15 cellular contexts compared by ENCODE assay signal in the genomic region with DNA sequence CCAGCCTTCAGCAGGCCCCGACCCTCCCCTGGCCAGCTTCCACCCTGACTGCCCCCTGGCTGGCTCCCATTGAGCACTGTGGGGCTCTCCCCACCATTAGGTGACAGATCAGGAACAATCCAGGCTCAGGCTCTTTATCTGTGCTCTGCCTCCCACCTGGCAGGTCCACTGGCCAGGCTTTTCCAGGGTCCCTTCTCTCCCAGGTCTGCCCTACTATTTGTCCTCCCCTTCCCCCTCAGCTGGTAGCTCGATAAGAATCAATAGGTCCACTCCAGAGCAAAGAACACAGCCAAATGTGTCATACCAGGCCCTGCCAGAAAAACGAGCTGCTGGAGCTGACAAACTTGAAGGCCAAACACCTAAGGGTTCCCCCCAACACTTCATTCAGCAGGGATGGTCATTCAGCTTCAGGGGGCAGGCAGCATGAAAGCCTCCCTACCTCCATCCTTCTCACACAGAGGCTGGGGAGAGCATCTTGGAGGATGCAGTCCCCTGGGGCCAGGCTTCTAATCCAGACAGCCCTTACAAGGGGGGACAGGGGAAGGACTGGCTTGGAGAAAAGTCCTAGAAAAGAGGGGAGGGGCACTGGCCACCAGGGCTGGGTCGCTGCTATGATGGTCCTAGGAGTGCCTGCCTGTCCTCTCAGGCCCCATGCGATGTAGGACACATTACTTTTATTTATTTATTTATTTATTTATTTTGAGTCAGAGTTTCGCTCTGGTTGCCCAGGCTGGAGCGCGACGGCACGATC. TPM values are rescaled to one million over a fixed set of nuclear protein-coding genes. Genes with fewer than 3 reads are reported as not detected.
DNase-seq lines count a peak whose midpoint lies in the region; ATAC-seq and TF ChIP-seq lines count a peak whose summit lies in the region.
"Had no signal": no experiment of that assay in that cellular context is flagged by ENCODE, and none has a peak within 500 bp of the region (broad histone marks: within the 10 kb centered on the region; RNA-seq: fewer than 3 reads in every experiment).

No MANE protein-coding gene starts in this region.

- peak overlapping the region; percentile 99 for H3K27ac Mint-ChIP-seq in mesothelial cell of epicardium

- no peaks in the 10 kb centered on the region for H4K20me1 ChIP-seq in mammary epithelial cell (ENCODE audit: insufficient read depth, low read length)

- no peak overlapping the region for H3K4me3 ChIP-seq in A673 (ENCODE audit: low read depth, low read length, poor library complexity, severe bottlenecking)
- no peak overlapping the region for H3K4me3 ChIP-seq in mammary epithelial cell (replicated peaks in 1 of 3; ENCODE audit: insufficient read depth in 1 of 3, low read depth in 2 of 3, low read length in 3 of 3)
- H3K4me3 ChIP-seq: colonic mucosa, skin epidermis, transverse colon had no signal

- TF ChIP-seq CTCF in A673 (conservative IDR thresholded peaks at IDR 0.05; ENCODE audit: low read depth, low read length) (no peak), mammary epithelial cell (conservative IDR thresholded peaks at IDR 0.05 in 1 of 2, IDR thresholded peaks at IDR 0.05 in 1 of 2; ENCODE audit: extremely low read depth in 1 of 2, insufficient read depth in 1 of 2, low read depth in 1 of 2, low read length in 2 of 2) (no peak), mesothelial cell of epicardium (IDR thresholded peaks at IDR 0.05; ENCODE audit: unreplicated experiment) (no peak)

- H3K27ac ChIP-seq in A673 (ENCODE audit: low read depth, low read length, poor library complexity, severe bottlenecking): peak overlapping the region; percentile 91
- H3K27ac ChIP-seq in mammary epithelial cell (ENCODE audit: insufficient read depth, low read depth, low read length): no peak overlapping the region
- H3K27ac ChIP-seq: colonic mucosa, KMS-11, skin epidermis had no signal

- peaks cover 34% of the 10 kb centered on the region for H3K79me2 ChIP-seq in mammary epithelial cell (ENCODE audit: insufficient read depth, low read length)

- WGBS in mammary epithelial cell (ENCODE audit: low coverage, missing lambda C conversion rate): 60% methylated on average over 3 of the region's 10 CpGs

- dilution Hi-C loops in mammary epithelial cell (cut with HindIII; ENCODE audit: low sequenced_read_pairs): no loop called here

- H2AFZ ChIP-seq in mammary epithelial cell (ENCODE audit: low read depth, low read length): no peak overlapping the region

- H3K9me3 ChIP-seq in A673 (ENCODE audit: low read depth, low read length, poor library complexity, severe bottlenecking) (no peaks in the 10 kb centered on the region), mammary epithelial cell (replicated peaks; ENCODE audit: insufficient read depth, low read length) (no peaks in the 10 kb centered on the region)
- H3K9me3 ChIP-seq: colonic mucosa, transverse colon had no signal

- in situ Hi-C loops in mammary epithelial cell (cut with MboI; ENCODE audit: low sequenced_read_pairs in 2 of 2): no loop called here

- peaks cover 7% of the 10 kb centered on the region for H3K36me3 ChIP-seq in A673 (ENCODE audit: insufficient read depth, low read length, poor library complexity, severe bottlenecking)
- peaks cover 13% of the 10 kb centered on the region for H3K36me3 ChIP-seq in mammary epithelial cell (ENCODE audit: insufficient read depth, low read length)
- H3K36me3 ChIP-seq: transverse colon had no signal

- CTCF ChIA-PET in A673 (lab: Charles Lee) (interaction anchor here (0.5 to 0.6 kb wide), 2 partner anchors 32 to 326 kb away, joined by 3 read pairs; no protein-coding TSS in a partner anchor), mammary epithelial cell (lab: Charles Lee; ENCODE audit: low non-redundant PET) (no interaction called here)

- no peak for DNase-seq in A673 (ENCODE audit: low spot score)
- DNase-seq in M059J (ENCODE audit: low read depth): peak; percentile 61
- DNase-seq in mammary epithelial cell: no peak
- DNase-seq in mesothelial cell of epicardium (ENCODE audit: low spot score in 2 of 2, unreplicated experiment in 2 of 2): no peak
- DNase-seq in NCI-H1105 (lab: John Stamatoyannopoulos, UW): no peak
- DNase-seq in SIG-M5 (lab: John Stamatoyannopoulos, UW): no peak
- DNase-seq in sciatic nerve (ENCODE audit: low spot score): no peak
- DNase-seq: activated naive CD4-positive, alpha-beta T cell; colonic mucosa; DND-41; naive thymus-derived CD4-positive, alpha-beta T cell; transverse colon had no signal

- POLR2A ChIA-PET in A673 (lab: Charles Lee; ENCODE audit: low non-redundant PET): no interaction called here

- peak overlapping the region; percentile 88 for H3K4me3 Mint-ChIP-seq in mesothelial cell of epicardium

- BruUV-seq in A673 (replicated peaks; lab: Mats Ljungman, UMichigan) (no TSS peak), mammary epithelial cell (replicated peaks; lab: Mats Ljungman, UMichigan) (no TSS peak)

- H3K27me3 ChIP-seq in A673 (replicated peaks; ENCODE audit: insufficient read depth, low read depth, low read length, poor library complexity) (no peaks in the 10 kb centered on the region), mammary epithelial cell (ENCODE audit: insufficient read depth, low read length) (no peaks in the 10 kb centered on the region)
- H3K27me3 ChIP-seq: colonic mucosa, transverse colon had no signal

- intact Hi-C loops in A673 (cut with micrococcal nuclease; ENCODE audit: unreplicated experiment): loop anchor here (5.0 kb wide), 1 partner anchor 60 kb away; a partner anchor contains a TSS
- intact Hi-C loops in mammary epithelial cell (cut with micrococcal nuclease): no loop called here
- intact Hi-C loops in sciatic nerve (cut with DNase I): no loop called here

- peaks cover 50% of the 10 kb centered on the region for H3K4me1 ChIP-seq in A673 (ENCODE audit: insufficient read depth, low read length, poor library complexity, severe bottlenecking)
- peaks cover 33% of the 10 kb centered on the region for H3K4me1 ChIP-seq in mammary epithelial cell (ENCODE audit: insufficient read depth, low read length)
- H3K4me1 ChIP-seq: colonic mucosa had no signal

- ATAC-seq in HG02798 (IDR thresholded peaks at IDR 0.05; ENCODE audit: poor library complexity, unreplicated experiment) (no peak), sciatic nerve (no peak)
- ATAC-seq: naive thymus-derived CD4-positive, alpha-beta T cell had no signal

- peak overlapping the region; percentile 10 for H3K4me2 ChIP-seq in mammary epithelial cell (ENCODE audit: insufficient read depth, low read depth, low read length)
- H3K4me2 ChIP-seq: KMS-11 had no signal

- no peak overlapping the region for H3K9ac ChIP-seq in mammary epithelial cell (ENCODE audit: insufficient read depth, low read length)
- H3K9ac ChIP-seq: KMS-11 had no signal

- peaks cover 88% of the 10 kb centered on the region for H3K4me1 Mint-ChIP-seq in mesothelial cell of epicardium

- no peaks in the 10 kb centered on the region for H3K27me3 Mint-ChIP-seq in mesothelial cell of epicardium (ENCODE audit: low read depth)

- peaks cover 19% of the 10 kb centered on the region for H3K36me3 Mint-ChIP-seq in mesothelial cell of epicardium

- no peaks in the 10 kb centered on the region for H3K9me3 Mint-ChIP-seq in mesothelial cell of epicardium
- H3K9me3 Mint-ChIP-seq: naive thymus-derived CD4-positive, alpha-beta T cell had no signal

RNA-seq across cellular contexts. Expression of a gene that starts 1.9 kb away (rescaled TPM):
- total RNA-seq in A673 (2021) (179 and 209 TPM in 2 replicates), mammary epithelial cell (100 to 1,000 TPM; 175 to 187 TPM), mesothelial cell of epicardium (714 to 762 TPM (median 725 TPM) in 3 replicates), sciatic nerve (8.8 TPM)
- 643 and 924 TPM in 2 replicates for total RNA-seq in M059J (2014; rRNA removed; shearing (Covaris generic))
- 380 TPM for polyA plus RNA-seq in mammary epithelial cell
- 709 TPM for polyA minus RNA-seq in mammary epithelial cell

RNA-seq across cellular contexts. Expression of a gene that starts 42.1 kb away (rescaled TPM):
- total RNA-seq in A673 (2021) (15.4 and 16.2 TPM in 2 replicates), mammary epithelial cell (100 to 1,000 TPM in 1 of 2 donors, 10 to 100 TPM in 1; 97.0 to 397 TPM), mesothelial cell of epicardium (1,131 to 1,194 TPM (median 1,142 TPM) in 3 replicates), sciatic nerve (9.6 TPM)
- 38.8 and 54.8 TPM in 2 replicates for total RNA-seq in M059J (2014; rRNA removed; shearing (Covaris generic))
- 391 TPM for polyA plus RNA-seq in mammary epithelial cell
- 365 TPM for polyA minus RNA-seq in mammary epithelial cell

RNA-seq across cellular contexts. Expression of a gene that starts 59.3 kb away (rescaled TPM):
- total RNA-seq in A673 (2021) (393 and 400 TPM in 2 replicates), mammary epithelial cell (100 to 1,000 TPM; 350 to 850 TPM), mesothelial cell of epicardium (544 to 576 TPM (median 554 TPM) in 3 replicates), sciatic nerve (522 TPM)
- total RNA-seq in M059J (2014; rRNA removed; shearing (Covaris generic)): 248 and 279 TPM in 2 replicates
- polyA plus RNA-seq in mammary epithelial cell: 312 TPM
- 610 TPM for polyA minus RNA-seq in mammary epithelial cell

Comparison
In these comparisons a context has a peak if more than half of its experiments do, and no peak if none do; other contexts are left out.
1. RNA of a gene that starts 1.9 kb away (total RNA-seq): 643 to 924 TPM in M059J, 714 to 762 TPM in mesothelial cell of epicardium, 179 to 209 TPM in A673 and 175 to 187 TPM in mammary epithelial cell; 8.8 TPM in sciatic nerve (single experiment); every median in the first group is over 10 times any median in the second.